15 cellular contexts compared by ENCODE assay signal in genomic region chrX:72685810-72686465, GRCh38. TPM values are rescaled to one million over a fixed set of nuclear protein-coding genes. Genes with fewer than 3 reads are reported as not detected.
DNase-seq lines count a peak whose midpoint lies in the region; ATAC-seq and TF ChIP-seq lines count a peak whose summit lies in the region.
"Had no signal": no experiment of that assay in that cellular context is flagged by ENCODE, and none has a peak within 500 bp of the region (broad histone marks: within the 10 kb centered on the region; RNA-seq: fewer than 3 reads in every experiment).

No MANE protein-coding gene starts in this region.

- peak overlapping the region in 1 of 4 donors; percentile 11 for H3K27ac ChIP-seq in body of pancreas
- no peak overlapping the region for H3K27ac ChIP-seq in psoas muscle

- no peak for TF ChIP-seq CTCF in body of pancreas (IDR thresholded peaks at IDR 0.05)
- TF ChIP-seq CTCF in mucosa of descending colon (IDR thresholded peaks at IDR 0.05), result no peak
- TF ChIP-seq CTCF in psoas muscle (IDR thresholded peaks at IDR 0.05), result no peak

- intact Hi-C loops in body of pancreas (cut with DNase I) (no loop called here), mucosa of descending colon (cut with DNase I, micrococcal nuclease) (no loop called here), psoas muscle (cut with DNase I) (no loop called here)
- intact Hi-C loops in activated T-helper 1 cell treated with anti-CD3 and anti-CD28 coated beads, Interleukin-12 subunit alpha, Interleukin-12 subunit beta, Interleukin-2, Interleukin-4 antibody, amounts not matched to agents 30 ng/mL and 10 ng/mL and 1 ng/mL, durations not matched to agents 14 hours and 24 hours and 36 hours (cut with micrococcal nuclease), result no loop called here

- H3K27me3 Mint-ChIP-seq in activated T-helper 1 cell treated with anti-CD3 and anti-CD28 coated beads, Interleukin-12 subunit alpha, Interleukin-12 subunit beta, Interleukin-2, Interleukin-4 antibody, amounts not matched to agents 30 ng/mL and 10 ng/mL and 1 ng/mL, durations not matched to agents 14 hours and 24 hours and 36 hours (ENCODE audit: insufficient read depth), result peaks cover 1% of the 10 kb centered on the region
- H3K27me3 Mint-ChIP-seq: activated CD8-positive, alpha-beta T cell treated with anti-CD3 and anti-CD28 coated beads for 36 hours had no signal

- H3K9me3 ChIP-seq in body of pancreas (no peaks in the 10 kb centered on the region), mucosa of descending colon (no peaks in the 10 kb centered on the region), psoas muscle (no peaks in the 10 kb centered on the region)
- H3K9me3 ChIP-seq: gastrocnemius medialis had no signal

- WGBS in body of pancreas, 2 donors, result 17 to 45% methylated on average over 4 of the region's 4 CpGs
- WGBS in psoas muscle, 3 donors, result 66 to 79% (median 74%) methylated on average over 4 of the region's 4 CpGs

- no peak overlapping the region for H3K4me3 Mint-ChIP-seq in activated T-helper 1 cell treated with anti-CD3 and anti-CD28 coated beads, Interleukin-12 subunit alpha, Interleukin-12 subunit beta, Interleukin-2, Interleukin-4 antibody, amounts not matched to agents 30 ng/mL and 10 ng/mL and 1 ng/mL, durations not matched to agents 14 hours and 24 hours and 36 hours
- H3K4me3 Mint-ChIP-seq: activated CD8-positive, alpha-beta T cell treated with anti-CD3 and anti-CD28 coated beads for 36 hours; natural killer cell treated with Interleukin-12 subunit alpha and Interleukin-12 subunit beta and Interleukin-15 and Interleukin-18, amount 100 ng/mL, for 72 hours; T-helper 1 cell treated with Interleukin-12 subunit alpha and Interleukin-12 subunit beta and Interleukin-4 antibody, amounts not matched to agents 30 μg/mL and 1 μg/mL, for 36 hours had no signal

- DNase-seq in COR-L47 (lab: John Stamatoyannopoulos, UW) (peak; percentile 25), LoVo (ENCODE audit: low spot score) (peak; percentile 61), body of pancreas (peak; percentile 5 to 50 (median 20)), mucosa of descending colon (peak in 1 of 3 donors; percentile 40), amniotic stem cell (lab: John Stamatoyannopoulos, UW) (no peak), psoas muscle (no peak)
- DNase-seq in activated T-helper 1 cell treated with anti-CD3 and anti-CD28 coated beads, Interleukin-12 subunit alpha, Interleukin-12 subunit beta, Interleukin-2, Interleukin-4 antibody, amounts not matched to agents 30 ng/mL and 10 ng/mL and 1 ng/mL, durations not matched to agents 14 hours and 24 hours and 36 hours (ENCODE audit: low spot score), result no peak
- DNase-seq: activated CD8-positive, alpha-beta T cell treated with anti-CD3 and anti-CD28 coated beads for 36 hours; activated naive CD4-positive, alpha-beta T cell; gastrocnemius medialis; kidney; NCI-H146 had no signal

- peaks cover 4% of the 10 kb centered on the region for H3K4me1 Mint-ChIP-seq in activated T-helper 1 cell treated with anti-CD3 and anti-CD28 coated beads, Interleukin-12 subunit alpha, Interleukin-12 subunit beta, Interleukin-2, Interleukin-4 antibody, amounts not matched to agents 30 ng/mL and 10 ng/mL and 1 ng/mL, durations not matched to agents 14 hours and 24 hours and 36 hours (ENCODE audit: low read depth)

- no peaks in the 10 kb centered on the region for H3K36me3 ChIP-seq in body of pancreas (replicated peaks in 1 of 2; ENCODE audit: insufficient read depth in 1 of 2, low read depth in 2 of 2)
- H3K36me3 ChIP-seq in mucosa of descending colon (ENCODE audit: low read depth), result no peaks in the 10 kb centered on the region
- H3K36me3 ChIP-seq in psoas muscle (ENCODE audit: insufficient read depth in 1 of 2, low read depth in 1 of 2), result peaks cover 0 to 7% of the 10 kb centered on the region in 2 donors

- no peaks in the 10 kb centered on the region for H3K36me3 Mint-ChIP-seq in activated T-helper 1 cell treated with anti-CD3 and anti-CD28 coated beads, Interleukin-12 subunit alpha, Interleukin-12 subunit beta, Interleukin-2, Interleukin-4 antibody, amounts not matched to agents 30 ng/mL and 10 ng/mL and 1 ng/mL, durations not matched to agents 14 hours and 24 hours and 36 hours (ENCODE audit: low read depth)
- H3K36me3 Mint-ChIP-seq: natural killer cell treated with Interleukin-12 subunit alpha and Interleukin-12 subunit beta and Interleukin-15 and Interleukin-18, amount 100 ng/mL, for 72 hours had no signal

- ATAC-seq in body of pancreas, result peak; percentile 85
- peak; percentile 92 for ATAC-seq in mucosa of descending colon
- no peak for ATAC-seq in GM18861 (IDR thresholded peaks at IDR 0.05; ENCODE audit: unreplicated experiment)
- ATAC-seq in psoas muscle, result no peak
- ATAC-seq: activated CD8-positive, alpha-beta T cell treated with anti-CD3 and anti-CD28 coated beads for 36 hours; gastrocnemius medialis; natural killer cell treated with Interleukin-12 subunit alpha and Interleukin-12 subunit beta and Interleukin-15 and Interleukin-18, amount 100 ng/mL, for 72 hours had no signal

- H3K9me3 Mint-ChIP-seq in activated T-helper 1 cell treated with anti-CD3 and anti-CD28 coated beads, Interleukin-12 subunit alpha, Interleukin-12 subunit beta, Interleukin-2, Interleukin-4 antibody, amounts not matched to agents 30 ng/mL and 10 ng/mL and 1 ng/mL, durations not matched to agents 14 hours and 24 hours and 36 hours, result no peaks in the 10 kb centered on the region
- H3K9me3 Mint-ChIP-seq: activated CD8-positive, alpha-beta T cell treated with anti-CD3 and anti-CD28 coated beads for 36 hours; natural killer cell treated with Interleukin-12 subunit alpha and Interleukin-12 subunit beta and Interleukin-15 and Interleukin-18, amount 100 ng/mL, for 72 hours; T-helper 1 cell treated with Interleukin-12 subunit alpha and Interleukin-12 subunit beta and Interleukin-4 antibody, amounts not matched to agents 30 μg/mL and 1 μg/mL, for 36 hours had no signal

- H3K4me1 ChIP-seq in body of pancreas, result peaks cover 4% of the 10 kb centered on the region
- H3K4me1 ChIP-seq in mucosa of descending colon (ENCODE audit: low read depth), result no peaks in the 10 kb centered on the region
- no peaks in the 10 kb centered on the region for H3K4me1 ChIP-seq in psoas muscle
- H3K4me1 ChIP-seq: gastrocnemius medialis had no signal

- H3K4me3 ChIP-seq in body of pancreas, result no peak overlapping the region
- no peak overlapping the region for H3K4me3 ChIP-seq in mucosa of descending colon
- H3K4me3 ChIP-seq in psoas muscle, result no peak overlapping the region
- H3K4me3 ChIP-seq: gastrocnemius medialis had no signal

- no peak overlapping the region for H3K27ac Mint-ChIP-seq in activated T-helper 1 cell treated with anti-CD3 and anti-CD28 coated beads, Interleukin-12 subunit alpha, Interleukin-12 subunit beta, Interleukin-2, Interleukin-4 antibody, amounts not matched to agents 30 ng/mL and 10 ng/mL and 1 ng/mL, durations not matched to agents 14 hours and 24 hours and 36 hours
- H3K27ac Mint-ChIP-seq: activated CD8-positive, alpha-beta T cell treated with anti-CD3 and anti-CD28 coated beads for 36 hours; natural killer cell treated with Interleukin-12 subunit alpha and Interleukin-12 subunit beta and Interleukin-15 and Interleukin-18, amount 100 ng/mL, for 72 hours; T-helper 1 cell treated with Interleukin-12 subunit alpha and Interleukin-12 subunit beta and Interleukin-4 antibody, amounts not matched to agents 30 μg/mL and 1 μg/mL, for 36 hours had no signal

- TF ChIP-seq POLR2A in body of pancreas (IDR thresholded peaks at IDR 0.05), result no peak

- H3K27me3 ChIP-seq in body of pancreas (no peaks in the 10 kb centered on the region), psoas muscle (ENCODE audit: insufficient read depth in 3 of 3, low read length in 2 of 3) (no peaks in the 10 kb centered on the region)
- H3K27me3 ChIP-seq: gastrocnemius medialis had no signal

RNA-seq across cellular contexts. Expression of gene PHKA1, which starts 28.2 kb away (rescaled TPM):
- total RNA-seq in body of pancreas (1 to 10 TPM; 7.3 to 8.6 TPM), mucosa of descending colon (1 to 10 TPM; 3.8 to 8.7 (median 4.0) TPM), psoas muscle (10 to 100 TPM; 39.4 to 84.8 (median 55.1) TPM)
- 100 to 1,000 TPM in 1 of 3 donors, 10 to 100 TPM in 2; 14.7 to 112 (median 47.8) TPM for polyA plus RNA-seq in psoas muscle
- total RNA-seq in activated T-helper 1 cell treated with anti-CD3 and anti-CD28 coated beads, Interleukin-12 subunit alpha, Interleukin-12 subunit beta, Interleukin-2, Interleukin-4 antibody, amounts not matched to agents 30 ng/mL and 10 ng/mL and 1 ng/mL, durations not matched to agents 14 hours and 24 hours and 36 hours, result 7.5 TPM in 2 replicates

Comparison
In these comparisons a context has a peak if more than half of its experiments do, and no peak if none do; other contexts are left out.
1. DNase-seq: peak in COR-L47 (single experiment), LoVo (single experiment) and body of pancreas (4 of 4); none in amniotic stem cell (single experiment), psoas muscle (0 of 2) and activated T-helper 1 cell treated with anti-CD3 and anti-CD28 coated beads, Interleukin-12 subunit alpha, Interleukin-12 subunit beta, Interleukin-2, Interleukin-4 antibody, amounts not matched to agents 30 ng/mL and 10 ng/mL and 1 ng/mL, durations not matched to agents 14 hours and 24 hours and 36 hours (single experiment).
2. ATAC-seq: peak in body of pancreas (single experiment) and mucosa of descending colon (single experiment); none in GM18861 (single experiment) and psoas muscle (0 of 4).